Comparison of ENCODE assay signal across 8 cellular contexts in the genomic region with DNA sequence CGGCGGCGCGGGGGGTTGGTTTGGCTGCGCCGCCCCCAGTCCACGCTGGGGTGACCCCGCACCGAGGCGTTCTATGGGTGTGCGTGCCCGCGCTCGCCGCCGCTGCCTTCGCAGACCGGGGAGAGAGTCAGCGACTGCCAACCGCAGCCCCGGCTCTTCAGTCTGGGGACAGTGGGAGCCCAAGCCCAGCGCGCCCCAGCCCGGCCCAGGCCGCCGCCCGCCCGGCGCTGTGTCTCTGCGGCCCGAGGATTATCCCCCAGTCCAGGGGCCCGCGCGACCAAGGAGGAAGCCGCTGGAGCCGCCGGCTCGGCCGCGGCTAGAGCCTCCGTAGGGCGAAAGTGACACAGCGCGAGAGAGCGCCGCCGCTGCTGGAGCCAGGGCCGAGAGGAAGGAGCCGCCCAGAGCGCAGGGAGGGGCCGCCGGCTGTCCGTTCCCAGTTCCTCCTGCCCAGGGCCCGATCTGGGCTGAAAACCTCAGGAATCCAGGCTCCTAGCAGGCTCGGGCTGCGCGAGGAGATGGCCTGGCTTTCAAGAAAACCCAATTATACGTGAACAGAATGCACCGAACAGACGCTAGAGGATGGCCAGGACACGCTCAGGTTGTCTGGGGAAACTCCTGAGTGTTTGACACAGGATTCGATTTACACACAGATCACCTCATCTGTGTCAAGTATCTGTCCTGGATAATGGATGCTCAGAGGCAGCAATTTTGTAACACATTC. TPM values are rescaled to one million over a fixed set of nuclear protein-coding genes. Genes with fewer than 3 reads are reported as not detected.
DNase-seq lines count a peak whose midpoint lies in the region; ATAC-seq and TF ChIP-seq lines count a peak whose summit lies in the region.

No MANE protein-coding gene starts in this region.

- no peak for TF ChIP-seq POLR2A in spleen (IDR thresholded peaks at IDR 0.05)

- peak; percentile 28 for DNase-seq in DMS153 (lab: John Stamatoyannopoulos, UW)
- DNase-seq in MM.1S: peak; percentile 60
- DNase-seq in UCSD-AML1 (lab: John Stamatoyannopoulos, UW; ENCODE audit: unreplicated experiment): peak; percentile 76
- DNase-seq in dedifferentiated amniotic fluid mesenchymal stem cell (ENCODE audit: extremely low spot score): peak; percentile 65
- peak; percentile 93 for DNase-seq in spleen
- DNase-seq in NCI-H1436 treated with DMSO at 0.1 percent for 48 hours (lab: John Stamatoyannopoulos, UW): no peak

- H3K79me2 ChIP-seq in MM.1S (ENCODE audit: low read length): peaks cover 8% of the 10 kb centered on the region; the same call in 1 of the 2 replicates

- peaks cover 9% of the 10 kb centered on the region for H3F3A ChIP-seq in MM.1S (ENCODE audit: insufficient read depth, low read length)

- peak overlapping the region; percentile 75 for H2AFZ ChIP-seq in MM.1S (ENCODE audit: low read length)

- no peaks in the 10 kb centered on the region for H3K9me3 ChIP-seq in MM.1S (replicated peaks; ENCODE audit: insufficient read depth, low read length)
- H3K9me3 ChIP-seq in spleen: no peaks in the 10 kb centered on the region

- no peaks in the 10 kb centered on the region for H3K36me3 ChIP-seq in MM.1S (replicated peaks; ENCODE audit: insufficient read depth, low read length)
- H3K36me3 ChIP-seq in spleen: no peaks in the 10 kb centered on the region

- H3K4me2 ChIP-seq in MM.1S (ENCODE audit: low read depth, low read length): peak overlapping the region; percentile 86

- no peak for TF ChIP-seq CTCF in MM.1S (IDR thresholded peaks at IDR 0.05; ENCODE audit: low read length)
- TF ChIP-seq CTCF in spleen (IDR thresholded peaks at IDR 0.05 in 8 of 11, conservative IDR thresholded peaks at IDR 0.05 in 3 of 11): no peak

- peak; percentile 31 for ATAC-seq in GM21576 (IDR thresholded peaks at IDR 0.05; ENCODE audit: unreplicated experiment)

- H3K9ac ChIP-seq in MM.1S (ENCODE audit: low read length): peak overlapping the region; percentile 37; the same call in 1 of the 2 replicates

- intact Hi-C loops in spleen (cut with DNase I; ENCODE audit: low total_unique reads): no loop called here

- 3 to 28% (median 5%) methylated on average over 11 to 62 of the region's 62 CpGs for WGBS in spleen, 5 donors

- H3K27ac ChIP-seq in MM.1S (ENCODE audit: low read length) (peak overlapping the region; percentile 31; the same call in 1 of the 2 replicates), layer of hippocampus (ENCODE audit: low read depth, low read length) (peak overlapping the region; percentile 85), spleen (peak overlapping the region; percentile 53 to 89 (median 82))

- no peaks in the 10 kb centered on the region for H3K9me2 ChIP-seq in MM.1S (replicated peaks; ENCODE audit: insufficient read depth, low read length)

- 0 out of 2 replicates have a peak, but pooled peaks cover 3% of the 10 kb centered on the region for H3K4me1 ChIP-seq in MM.1S (ENCODE audit: low read length)
- peaks cover 4 to 54% (median 33%) of the 10 kb centered on the region in 6 donors for H3K4me1 ChIP-seq in spleen

- no peaks in the 10 kb centered on the region for H4K20me1 ChIP-seq in MM.1S (ENCODE audit: insufficient read depth, low read length)

- peak overlapping the region; percentile 90 for H3K4me3 ChIP-seq in MM.1S (ENCODE audit: low read length)
- H3K4me3 ChIP-seq in spleen: peak overlapping the region; percentile 69 to 96 (median 82)

- no peaks in the 10 kb centered on the region for H3K27me3 ChIP-seq in MM.1S (replicated peaks; ENCODE audit: insufficient read depth, low read length)
- H3K27me3 ChIP-seq in layer of hippocampus (ENCODE audit: control insufficient read depth, insufficient read depth, low read length): no peaks in the 10 kb centered on the region
- peaks cover 0 to 24% (median 0%) of the 10 kb centered on the region in 7 donors for H3K27me3 ChIP-seq in spleen (replicated peaks in 1 of 7)

RNA-seq across cellular contexts. Expression of gene CTIF, which starts 2.4 kb away (rescaled TPM):
- total RNA-seq in spleen: 10 to 100 TPM; 14.3 to 39.2 (median 21.6) TPM
- 10 to 100 TPM in 1 of 3 donors, 1 to 10 TPM in 2; 5.2 to 13.9 (median 7.1) TPM for polyA plus RNA-seq in spleen

Comparison
In these comparisons a context has a peak if more than half of its experiments do, and no peak if none do; other contexts are left out.
1. H3K27ac ChIP-seq: peak in every context shown above with its lines; median percentile 85 in layer of hippocampus; 82 in spleen; 31 in MM.1S.